In genomic region chr4:10018818-10019438, GRCh38 we compare ENCODE assay signal across 8 cellular contexts. TPM values are rescaled to one million over a fixed set of nuclear protein-coding genes. Genes with fewer than 3 reads are reported as not detected.
DNase-seq lines count a peak whose midpoint lies in the region; ATAC-seq, FAIRE-seq and TF ChIP-seq lines count a peak whose summit lies in the region.

No MANE protein-coding gene starts in this region.

- peaks cover 9% of the 10 kb centered on the region for H3K4me1 Mint-ChIP-seq in T-helper 2 cell treated with Interferon-gamma antibody and Interleukin-4, amounts not matched to agents 5 μg/mL and 100 μg/mL, for 36 hours (ENCODE audit: low read depth)
- peaks cover 16% of the 10 kb centered on the region for H3K4me1 Mint-ChIP-seq in astrocyte (ENCODE audit: low read depth, unreplicated experiment)

- ATAC-seq in HG02571 (IDR thresholded peaks at IDR 0.05; ENCODE audit: unreplicated experiment) (peak; percentile 92), aorta (ENCODE audit: low FRiP score) (peak; percentile 97)

- H3K9me3 Mint-ChIP-seq in T-helper 2 cell treated with Interferon-gamma antibody and Interleukin-4, amounts not matched to agents 5 μg/mL and 100 μg/mL, for 36 hours, result no peaks in the 10 kb centered on the region
- no peaks in the 10 kb centered on the region for H3K9me3 Mint-ChIP-seq in astrocyte (ENCODE audit: unreplicated experiment)

- H3K27me3 Mint-ChIP-seq in T-helper 2 cell treated with Interferon-gamma antibody and Interleukin-4, amounts not matched to agents 5 μg/mL and 100 μg/mL, for 36 hours (ENCODE audit: low read depth), result no peaks in the 10 kb centered on the region
- peaks cover 15% of the 10 kb centered on the region for H3K27me3 Mint-ChIP-seq in astrocyte (ENCODE audit: low read depth, unreplicated experiment)

- H3K27me3 ChIP-seq in astrocyte (ENCODE audit: insufficient read depth, low read length) (no peaks in the 10 kb centered on the region), rectal smooth muscle tissue (ENCODE audit: control insufficient read depth, insufficient read depth, low read length) (no peaks in the 10 kb centered on the region), aorta (ENCODE audit: control insufficient read depth in 1 of 2, insufficient read depth in 2 of 2, low read length in 1 of 2) (no peaks in the 10 kb centered on the region)

- peak overlapping the region; percentile 50 for H3K4me3 ChIP-seq in astrocyte (ENCODE audit: insufficient read depth, low read depth, low read length)
- H3K4me3 ChIP-seq in rectal smooth muscle tissue (ENCODE audit: low read length), result peak overlapping the region; percentile 62
- peak overlapping the region in 1 of 2 donors; percentile 27 for H3K4me3 ChIP-seq in aorta (ENCODE audit: low read length in 2 of 2)

- DNase-seq in NCI-H1092 treated with DMSO at 0.1 percent for 48 hours (lab: John Stamatoyannopoulos, UW) (peak; percentile 92), astrocyte (ENCODE audit: low read depth) (peak; percentile 92), hepatic stellate cell (ENCODE audit: low spot score) (peak; percentile 94), aorta (peak; percentile 99)
- peak; percentile 93 for DNase-seq in T-helper 2 cell treated with Interferon-gamma antibody and Interleukin-4, amounts not matched to agents 5 μg/mL and 100 μg/mL, for 36 hours (ENCODE audit: low spot score)

- H3K27ac Mint-ChIP-seq in T-helper 2 cell treated with Interferon-gamma antibody and Interleukin-4, amounts not matched to agents 5 μg/mL and 100 μg/mL, for 36 hours, result peak overlapping the region; percentile 99
- H3K27ac Mint-ChIP-seq in astrocyte (ENCODE audit: unreplicated experiment), result no peak overlapping the region

- peak; percentile 38 for TF ChIP-seq POLR2A in GM10847 (IDR thresholded peaks at IDR 0.05; ENCODE audit: extremely low read depth, insufficient read length)

- intact Hi-C loops in aorta (cut with DNase I), result loop anchor here (2.0 to 5.0 kb wide), 5 partner anchors 43 to 256 kb away; partner anchors contain the start of gene WDR1 (in 1 of the 2)

- H4K20me1 ChIP-seq in astrocyte (ENCODE audit: insufficient read depth, low read length), result no peaks in the 10 kb centered on the region

- no peaks in the 10 kb centered on the region for H3K79me2 ChIP-seq in astrocyte (ENCODE audit: insufficient read depth, low read length)

- H3K27ac ChIP-seq in astrocyte (ENCODE audit: low read depth, low read length) (peak overlapping the region; percentile 64), rectal smooth muscle tissue (ENCODE audit: low read depth, low read length) (peak overlapping the region; percentile 86), aorta (ENCODE audit: low read depth in 1 of 2, low read length in 2 of 2) (peak overlapping the region; percentile 17 to 56)

- peak overlapping the region; percentile 76 for H3K9ac ChIP-seq in astrocyte (ENCODE audit: low read length)
- H3K9ac ChIP-seq in rectal smooth muscle tissue (ENCODE audit: low read length), result no peak overlapping the region

- no peaks in the 10 kb centered on the region for H3K36me3 Mint-ChIP-seq in T-helper 2 cell treated with Interferon-gamma antibody and Interleukin-4, amounts not matched to agents 5 μg/mL and 100 μg/mL, for 36 hours (ENCODE audit: low read depth)
- no peaks in the 10 kb centered on the region for H3K36me3 Mint-ChIP-seq in astrocyte (ENCODE audit: low read depth, unreplicated experiment)

- no peaks in the 10 kb centered on the region for H3K9me3 ChIP-seq in astrocyte (ENCODE audit: insufficient read depth, low read depth, low read length)
- no peaks in the 10 kb centered on the region for H3K9me3 ChIP-seq in aorta (ENCODE audit: control insufficient read depth, low read length)

- H3K36me3 ChIP-seq in astrocyte (ENCODE audit: insufficient read depth, low read length), result no peaks in the 10 kb centered on the region
- H3K36me3 ChIP-seq in rectal smooth muscle tissue (ENCODE audit: control insufficient read depth, insufficient read depth, low read length), result no peaks in the 10 kb centered on the region
- H3K36me3 ChIP-seq in aorta (ENCODE audit: control insufficient read depth in 1 of 2, insufficient read depth in 2 of 2, low read length in 1 of 2), result no peaks in the 10 kb centered on the region

- FAIRE-seq in astrocyte (lab: Jason Lieb, UNC), result no peak

- TF ChIP-seq CTCF in astrocyte (IDR thresholded peaks at IDR 0.05; ENCODE audit: insufficient read depth, low read depth, low read length), result peak; percentile 67

- H3K4me1 ChIP-seq in astrocyte (ENCODE audit: insufficient read depth, low read length) (peaks cover 6% of the 10 kb centered on the region), rectal smooth muscle tissue (ENCODE audit: control insufficient read depth, insufficient read depth, low read length) (no peaks in the 10 kb centered on the region), aorta (ENCODE audit: control insufficient read depth in 1 of 2, insufficient read depth in 2 of 2, low read length in 2 of 2) (no peaks in the 10 kb centered on the region)

- peak overlapping the region; percentile 86 for H3K4me2 ChIP-seq in astrocyte (ENCODE audit: low read length)

- H3K4me3 Mint-ChIP-seq in T-helper 2 cell treated with Interferon-gamma antibody and Interleukin-4, amounts not matched to agents 5 μg/mL and 100 μg/mL, for 36 hours, result peak overlapping the region; percentile 86
- H3K4me3 Mint-ChIP-seq in astrocyte (ENCODE audit: unreplicated experiment), result peak overlapping the region; percentile 76

- peak overlapping the region; percentile 98 for H2AFZ ChIP-seq in astrocyte (ENCODE audit: low read depth, low read length)

- WGBS in aorta, 2 donors, result 0 to 1% methylated on average over 48 to 51 of the region's 51 CpGs

RNA-seq across cellular contexts. Expression of gene SLC2A9, which starts 2.4 kb away (rescaled TPM):
- total RNA-seq in astrocyte (0.54 and 0.62 TPM in 2 replicates), aorta (10 to 100 TPM; 11.0 to 16.5 TPM)
- polyA plus RNA-seq in aorta, result 1 to 10 TPM; 2.1 to 8.1 TPM
